8 cellular contexts compared by ENCODE assay signal in genomic region chr4:22962186-22962786, GRCh38.
A peak's percentile ranks its signal among the peaks of the same experiment; 100 is the strongest.
DNase-seq lines count a peak whose midpoint lies in the region; ATAC-seq and TF ChIP-seq lines count a peak whose summit lies in the region.

No MANE protein-coding gene starts in this region.

- TF ChIP-seq CTCF in chondrocyte (IDR thresholded peaks at IDR 0.05) (peak; percentile 71), neural crest cell (conservative IDR thresholded peaks at IDR 0.05) (peak; percentile 67)

- DNase-seq in GM03348 (ENCODE audit: low spot score) = peak; percentile 26
- peak; percentile 4 for DNase-seq in MV-4-11 (lab: John Stamatoyannopoulos, UW)
- no peak for DNase-seq in chondrocyte (ENCODE audit: low spot score)
- DNase-seq in neural crest cell (ENCODE audit: low read depth, low spot score) = peak; percentile 5
- DNase-seq in NCI-H1930 (lab: John Stamatoyannopoulos, UW) = no peak
- DNase-seq in HPDE6-E6E7 (ENCODE audit: extremely low spot score) = no peak
- DNase-seq in activated CD4-positive, alpha-beta T cell treated with anti-CD3 and anti-CD28 coated beads for 48 hours = no peak

- H3K9me3 Mint-ChIP-seq in chondrocyte (ENCODE audit: low read depth) = no peaks in the 10 kb centered on the region
- peaks cover 8% of the 10 kb centered on the region for H3K9me3 Mint-ChIP-seq in neural crest cell

- no peak for ATAC-seq in GM21825 (IDR thresholded peaks at IDR 0.05; ENCODE audit: unreplicated experiment)

- no peak overlapping the region for H3K4me3 Mint-ChIP-seq in chondrocyte (ENCODE audit: unreplicated experiment)
- no peak overlapping the region for H3K4me3 Mint-ChIP-seq in neural crest cell

- H3K36me3 Mint-ChIP-seq in chondrocyte (ENCODE audit: low read depth) = no peaks in the 10 kb centered on the region
- no peaks in the 10 kb centered on the region for H3K36me3 Mint-ChIP-seq in neural crest cell (ENCODE audit: low read depth)

- H3K27me3 Mint-ChIP-seq in chondrocyte (ENCODE audit: low read depth) (peaks cover 3% of the 10 kb centered on the region), neural crest cell (ENCODE audit: low read depth) (no peaks in the 10 kb centered on the region)

- no peaks in the 10 kb centered on the region for H3K4me1 Mint-ChIP-seq in chondrocyte (ENCODE audit: low read depth)
- H3K4me1 Mint-ChIP-seq in neural crest cell = no peaks in the 10 kb centered on the region

- H3K27ac Mint-ChIP-seq in chondrocyte (ENCODE audit: unreplicated experiment) (no peak overlapping the region), neural crest cell (ENCODE audit: unreplicated experiment) (no peak overlapping the region)

Comparison
In these comparisons a context has a peak if more than half of its experiments do, and no peak if none do; other contexts are left out.
1. DNase-seq: peak in GM03348 (single experiment), MV-4-11 (single experiment) and neural crest cell (single experiment); none in chondrocyte (single experiment), NCI-H1930 (0 of 2), HPDE6-E6E7 (single experiment) and activated CD4-positive, alpha-beta T cell treated with anti-CD3 and anti-CD28 coated beads for 48 hours (single experiment).